8 cellular contexts compared by ENCODE assay signal in the genomic region with DNA sequence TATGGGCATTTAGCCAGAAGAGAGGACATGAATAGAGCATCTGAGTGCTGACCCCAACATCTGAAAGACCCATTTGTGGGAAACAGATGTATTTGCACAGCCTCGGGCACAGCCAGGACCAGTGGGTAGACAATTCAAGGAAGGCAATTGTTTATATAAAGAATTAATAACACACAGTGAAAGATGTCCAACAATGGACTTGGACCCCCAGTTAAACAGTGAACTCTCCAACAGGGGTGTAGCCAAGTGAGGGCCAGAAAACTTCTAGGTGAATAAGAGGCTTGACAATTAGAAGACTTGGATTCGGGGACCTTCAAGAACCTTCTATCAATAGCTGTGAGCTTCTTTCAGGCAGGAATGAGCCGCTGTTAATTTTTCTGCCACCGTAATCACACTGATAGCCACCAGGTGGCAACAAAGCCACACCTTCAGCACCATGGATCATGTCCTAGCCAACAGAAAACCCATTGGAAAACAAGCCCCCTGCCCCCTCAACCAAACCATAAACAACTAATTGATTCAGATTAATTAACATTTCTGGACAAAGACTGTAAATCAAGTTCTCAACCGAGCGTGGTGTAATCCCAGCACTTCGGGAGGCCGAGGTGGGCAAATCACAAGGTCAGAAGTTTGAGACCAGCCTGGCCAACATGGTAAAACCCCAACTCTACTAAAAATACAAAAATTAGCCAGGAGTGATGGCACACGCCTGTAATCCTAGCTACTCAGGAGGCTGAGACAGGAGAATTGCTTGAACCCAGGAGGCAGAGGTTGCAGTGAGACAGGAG. TPM values are rescaled to one million over a fixed set of nuclear protein-coding genes. Genes with fewer than 3 reads are reported as not detected.
A peak's percentile ranks its signal among the peaks of the same experiment; 100 is the strongest.
DNase-seq lines count a peak whose midpoint lies in the region; ATAC-seq and TF ChIP-seq lines count a peak whose summit lies in the region.

No MANE protein-coding gene starts in this region.

- H3K9ac ChIP-seq in KMS-11 (no peak overlapping the region), SK-N-MC (ENCODE audit: insufficient read length) (no peak overlapping the region), adipocyte (ENCODE audit: low read length) (no peak overlapping the region)

- 26% methylated on average over 9 of the region's 9 CpGs for WGBS in heart right ventricle, 2 donors

- H3K4me3 ChIP-seq in KMS-11 (IDR thresholded peaks at IDR 0.05; ENCODE audit: insufficient read depth, low read depth, low read length) (no peak overlapping the region), SK-N-MC (peak overlapping the region; percentile 25; the same call in 1 of the 2 replicates), adipocyte (ENCODE audit: low read length) (no peak overlapping the region), heart right ventricle (no peak overlapping the region), gastrocnemius medialis (no peak overlapping the region)

- H3K79me2 ChIP-seq in KMS-11 (ENCODE audit: insufficient read depth, low read depth): no peaks in the 10 kb centered on the region

- no peaks in the 10 kb centered on the region for H3K27me3 ChIP-seq in KMS-11 (ENCODE audit: insufficient read depth, low read depth)
- H3K27me3 ChIP-seq in adipocyte (replicated peaks; ENCODE audit: control insufficient read depth, insufficient read depth, low read length): peaks cover 25% of the 10 kb centered on the region
- H3K27me3 ChIP-seq in heart right ventricle: peaks cover 0 to 25% (median 13%) of the 10 kb centered on the region in 7 donors
- H3K27me3 ChIP-seq in gastrocnemius medialis: peaks cover 0 to 4% (median 0%) of the 10 kb centered on the region in 3 donors

- H3K4me1 ChIP-seq in KMS-11 (ENCODE audit: low read depth, poor library complexity, severe bottlenecking) (peaks cover 4% of the 10 kb centered on the region), adipocyte (ENCODE audit: control insufficient read depth, insufficient read depth, low read length) (no peaks in the 10 kb centered on the region), heart right ventricle (peaks cover 0 to 8% (median 0%) of the 10 kb centered on the region in 9 donors), gastrocnemius medialis (no peaks in the 10 kb centered on the region)

- no peak for TF ChIP-seq POLR2A in gastrocnemius medialis (IDR thresholded peaks at IDR 0.05)

- peak overlapping the region; percentile 50 for H2AFZ ChIP-seq in KMS-11 (ENCODE audit: low read depth)

- no peaks in the 10 kb centered on the region for H3K9me3 ChIP-seq in SK-N-MC (ENCODE audit: low read depth, low read length)
- no peaks in the 10 kb centered on the region for H3K9me3 ChIP-seq in adipocyte (ENCODE audit: control insufficient read depth, low read length)
- no peaks in the 10 kb centered on the region for H3K9me3 ChIP-seq in heart right ventricle
- no peaks in the 10 kb centered on the region for H3K9me3 ChIP-seq in gastrocnemius medialis

- ATAC-seq in heart right ventricle (peak in 7 of 8 donors; percentile 35 to 79 (median 64)), gastrocnemius medialis (peak in 1 of 2 donors; percentile 39), HG02588 (IDR thresholded peaks at IDR 0.05; ENCODE audit: unreplicated experiment) (no peak), GM18520 (IDR thresholded peaks at IDR 0.05; ENCODE audit: unreplicated experiment) (no peak)

- TF ChIP-seq CTCF in KMS-11 (conservative IDR thresholded peaks at IDR 0.05; ENCODE audit: low read depth, low read length) (peak; percentile 87), heart right ventricle (IDR thresholded peaks at IDR 0.05) (peak; percentile 36 to 70 (median 63)), gastrocnemius medialis (IDR thresholded peaks at IDR 0.05 in 4 of 5, conservative IDR thresholded peaks at IDR 0.05 in 1 of 5) (peak; percentile 40 to 68 (median 59))

- no peaks in the 10 kb centered on the region for H3K36me3 ChIP-seq in KMS-11 (ENCODE audit: insufficient read depth)
- no peaks in the 10 kb centered on the region for H3K36me3 ChIP-seq in SK-N-MC (ENCODE audit: insufficient read depth, low read length)
- no peaks in the 10 kb centered on the region for H3K36me3 ChIP-seq in adipocyte (ENCODE audit: control insufficient read depth, insufficient read depth, low read length, severe bottlenecking)
- no peaks in the 10 kb centered on the region for H3K36me3 ChIP-seq in heart right ventricle
- H3K36me3 ChIP-seq in gastrocnemius medialis: no peaks in the 10 kb centered on the region

- H3K4me2 ChIP-seq in KMS-11: peak overlapping the region; percentile 5; the same call in 1 of the 2 replicates

- in situ Hi-C loops in gastrocnemius medialis (cut with MboI; ENCODE audit: low sequenced_read_pairs in 4 of 4): loop anchor here in 2 of 4 donors (25.0 kb wide), 1 partner anchor 638 kb away; no protein-coding TSS in a partner anchor

- H3K27ac ChIP-seq in KMS-11 (no peak overlapping the region), SK-N-MC (no peak overlapping the region), heart right ventricle (no peak overlapping the region), gastrocnemius medialis (no peak overlapping the region)

- DNase-seq in EL (peak; percentile 48), SK-N-MC (ENCODE audit: low read depth, low spot score) (no peak), adipocyte (ENCODE audit: low read depth) (peak; percentile 65), heart right ventricle (no peak), gastrocnemius medialis (no peak)

- intact Hi-C loops in heart right ventricle (cut with DNase I) (loop anchor here in 3 of 10 donors (5.0 to 10.0 kb wide), 3 partner anchors 243 to 636 kb away; no protein-coding TSS in a partner anchor), gastrocnemius medialis (cut with DNase I; ENCODE audit: low total_unique reads) (loop anchor here (2.0 kb wide), 1 partner anchor 632 kb away; no protein-coding TSS in a partner anchor)

- H4K20me1 ChIP-seq in KMS-11 (ENCODE audit: insufficient read depth): no peaks in the 10 kb centered on the region

RNA-seq across cellular contexts. Expression of a gene that starts 8.8 kb away (rescaled TPM):
- 10 to 100 TPM; 44.0 to 62.4 (median 47.8) TPM for total RNA-seq in heart right ventricle
- polyA plus RNA-seq in heart right ventricle: 10 to 100 TPM; 27.9 to 86.6 TPM
- total RNA-seq in gastrocnemius medialis: 10 to 100 TPM; 18.8 to 29.8 (median 21.0) TPM

RNA-seq across cellular contexts. Expression of a gene that starts 58.6 kb away (rescaled TPM):
- total RNA-seq in heart right ventricle (1 to 10 TPM; 3.3 to 6.3 (median 4.9) TPM), gastrocnemius medialis (1 to 10 TPM; 1.1 to 6.0 (median 3.7) TPM)
- 1 to 10 TPM; 1.2 to 9.0 TPM for polyA plus RNA-seq in heart right ventricle

Comparison
In these comparisons a context has a peak if more than half of its experiments do, and no peak if none do; other contexts are left out.
1. DNase-seq: peak in EL (single experiment) and adipocyte (single experiment); none in SK-N-MC (single experiment), heart right ventricle (0 of 2) and gastrocnemius medialis (0 of 2).
2. ATAC-seq: peak in heart right ventricle (7 of 8); none in HG02588 (single experiment) and GM18520 (single experiment).
3. Peak in every context shown above with its lines, with median percentiles within 50 percentile points of each other: CTCF ChIP-seq.